24 cellular contexts compared by ENCODE assay signal in genomic region chr15:45594835-45595530, GRCh38. TPM values are rescaled to one million over a fixed set of nuclear protein-coding genes. Genes with fewer than 3 reads are reported as not detected.
A peak's percentile ranks its signal among the peaks of the same experiment; 100 is the strongest.
DNase-seq lines count a peak whose midpoint lies in the region; ATAC-seq and TF ChIP-seq lines count a peak whose summit lies in the region.
"Had no signal": no experiment of that assay in that cellular context is flagged by ENCODE, and none has a peak within 500 bp of the region (broad histone marks: within the 10 kb centered on the region; RNA-seq: fewer than 3 reads in every experiment).

No MANE protein-coding gene starts in this region.

- peak overlapping the region; percentile 74 for H3K27ac ChIP-seq in HCT116 (ENCODE audit: low read depth, low read length)
- H3K27ac ChIP-seq in PC-3 (ENCODE audit: low read length) = peak overlapping the region; percentile 44
- H3K27ac ChIP-seq in esophagus muscularis mucosa (replicated peaks in 1 of 4) = no peak overlapping the region
- H3K27ac ChIP-seq: PC-9 had no signal

- DNase-seq in HCT116 (ENCODE audit: low read depth, low spot score) (peak; percentile 39), PC-3 (peak; percentile 52), esophagus muscularis mucosa (ENCODE audit: extremely low spot score) (peak; percentile 26), NOMO-1 (lab: John Stamatoyannopoulos, UW; ENCODE audit: unreplicated experiment in 2 of 2) (no peak)
- no peak for DNase-seq in stimulated activated naive CD8-positive, alpha-beta T cell treated with anti-CD3 and anti-CD28 coated beads, Interleukin-15, amount 100 ng/mL, for 72 hours
- no peak for DNase-seq in activated naive CD8-positive, alpha-beta T cell treated with anti-CD3 and anti-CD28 coated beads for 36 hours
- DNase-seq: CD4-positive, CD25-positive, alpha-beta regulatory T cell; DMS 273 treated with DMSO at 0.1 percent for 48 hours; DND-41; Kasumi-1; MM.1S; NCI-H1048; NCI-H1417 treated with DMSO at 0.1 percent for 48 hours; NCI-H187 treated with DMSO at 0.1 percent for 48 hours; NCI-H2107; NCI-H446 treated with DMSO at 0.1 percent for 48 hours; NCI-H526 treated with DMSO at 0.1 percent for 48 hours; PC-9; SIG-M5; SK-N-SH had no signal

- H2AFZ ChIP-seq in HCT116 (ENCODE audit: low read depth, low read length, poor library complexity, severe bottlenecking) (no peak overlapping the region), PC-3 (ENCODE audit: low read length) (no peak overlapping the region)
- H2AFZ ChIP-seq: GM23338, PC-9 had no signal

- WGBS in esophagus muscularis mucosa = 87% methylated on average over 2 of the region's 2 CpGs

- TF ChIP-seq EP300 in esophagus muscularis mucosa (IDR thresholded peaks at IDR 0.05) = no peak

- intact Hi-C loops in HCT116 (cut with micrococcal nuclease) (no loop called here), PC-3 (cut with micrococcal nuclease) (no loop called here), esophagus muscularis mucosa (cut with DNase I) (no loop called here)

- TF ChIP-seq CTCF in HCT116 (IDR thresholded peaks at IDR 0.05 in 2 of 3, conservative IDR thresholded peaks at IDR 0.05 in 1 of 3; ENCODE audit: borderline replicate concordance in 1 of 3, insufficient read depth in 1 of 3, low read depth in 2 of 3, low read length in 2 of 3) (no peak), PC-3 (conservative IDR thresholded peaks at IDR 0.05; ENCODE audit: low read depth, low read length) (no peak), esophagus muscularis mucosa (IDR thresholded peaks at IDR 0.05) (no peak)

- H3K4me3 ChIP-seq in HCT116 (replicated peaks in 1 of 2; ENCODE audit: low read depth in 1 of 2, low read length in 2 of 2) (0 out of 4 replicates have a peak overlapping the region, but pooled peaks of 1 of the 2 experiments have one; percentile 2), PC-3 (ENCODE audit: low read length) (no peak overlapping the region), esophagus muscularis mucosa (no peak overlapping the region)
- H3K4me3 ChIP-seq: GM12878, GM23338, HAP-1, PC-9 had no signal

- no peak overlapping the region for H3K4me3 Mint-ChIP-seq in stimulated activated naive CD8-positive, alpha-beta T cell treated with anti-CD3 and anti-CD28 coated beads, Interleukin-15, amount 100 ng/mL, for 72 hours
- no peak overlapping the region for H3K4me3 Mint-ChIP-seq in activated naive CD8-positive, alpha-beta T cell treated with anti-CD3 and anti-CD28 coated beads for 36 hours
- H3K4me3 Mint-ChIP-seq: CD4-positive, CD25-positive, alpha-beta regulatory T cell; GM23338 had no signal

- ATAC-seq in HCT116 (peak; percentile 79), PC-3 (peak; percentile 66), GM18867 (IDR thresholded peaks at IDR 0.05; ENCODE audit: unreplicated experiment) (no peak)
- no peak for ATAC-seq in stimulated activated naive CD8-positive, alpha-beta T cell treated with anti-CD3 and anti-CD28 coated beads, Interleukin-15, amount 100 ng/mL, for 72 hours
- ATAC-seq: GM12878, GM23338 had no signal

- no peaks in the 10 kb centered on the region for H3F3A ChIP-seq in PC-3 (ENCODE audit: low read length, unreplicated experiment)

- no peaks in the 10 kb centered on the region for H3K27me3 Mint-ChIP-seq in stimulated activated naive CD8-positive, alpha-beta T cell treated with anti-CD3 and anti-CD28 coated beads, Interleukin-15, amount 100 ng/mL, for 72 hours
- H3K27me3 Mint-ChIP-seq in activated naive CD8-positive, alpha-beta T cell treated with anti-CD3 and anti-CD28 coated beads for 36 hours = no peaks in the 10 kb centered on the region
- H3K27me3 Mint-ChIP-seq: CD4-positive, CD25-positive, alpha-beta regulatory T cell had no signal

- H3K9me2 ChIP-seq in HCT116 (ENCODE audit: insufficient read depth) = no peaks in the 10 kb centered on the region
- no peaks in the 10 kb centered on the region for H3K9me2 ChIP-seq in PC-3 (replicated peaks; ENCODE audit: low read length)
- H3K9me2 ChIP-seq: SK-N-SH had no signal

- H3K9ac ChIP-seq in HCT116 (ENCODE audit: low read length) (no peak overlapping the region), PC-3 (ENCODE audit: low read length) (no peak overlapping the region)
- H3K9ac ChIP-seq: SK-N-SH had no signal

- no peak for TF ChIP-seq RAD21 in HCT116 (IDR thresholded peaks at IDR 0.05; ENCODE audit: low read depth)

- H3K4me1 Mint-ChIP-seq in stimulated activated naive CD8-positive, alpha-beta T cell treated with anti-CD3 and anti-CD28 coated beads, Interleukin-15, amount 100 ng/mL, for 72 hours = no peaks in the 10 kb centered on the region
- H3K4me1 Mint-ChIP-seq in activated naive CD8-positive, alpha-beta T cell treated with anti-CD3 and anti-CD28 coated beads for 36 hours = peaks cover 16% of the 10 kb centered on the region
- H3K4me1 Mint-ChIP-seq: GM23338 had no signal

- TF ChIP-seq POLR2A in HCT116 (IDR thresholded peaks at IDR 0.05; ENCODE audit: borderline replicate concordance, extremely low read depth, insufficient read depth, insufficient read length) (no peak), esophagus muscularis mucosa (IDR thresholded peaks at IDR 0.05; ENCODE audit: low read depth) (no peak)

- CTCF ChIA-PET in HCT116 (lab: Charles Lee) = interaction anchor here (1.0 to 1.5 kb wide), 3 partner anchors 17 to 137 kb away, joined by 5 to 8 read pairs (median 6); no protein-coding TSS in a partner anchor
- CTCF ChIA-PET in PC-3 (lab: Charles Lee) = interaction anchor here (0.6 kb wide), 1 partner anchor 17 kb away, joined by 4 read pairs; no protein-coding TSS in a partner anchor

- H3K79me2 ChIP-seq in HCT116 (ENCODE audit: insufficient read depth, low read length) (peaks cover 58% of the 10 kb centered on the region), PC-3 (ENCODE audit: low read length) (peaks cover 43% of the 10 kb centered on the region)

- H3K9me3 Mint-ChIP-seq in stimulated activated naive CD8-positive, alpha-beta T cell treated with anti-CD3 and anti-CD28 coated beads, Interleukin-15, amount 100 ng/mL, for 72 hours = no peaks in the 10 kb centered on the region
- H3K9me3 Mint-ChIP-seq in activated naive CD8-positive, alpha-beta T cell treated with anti-CD3 and anti-CD28 coated beads for 36 hours = peaks cover 2% of the 10 kb centered on the region

- H3K9me3 ChIP-seq in HCT116 (ENCODE audit: control insufficient read depth in 1 of 2, insufficient read depth in 1 of 2, low read depth in 1 of 2, low read length in 2 of 2) (no peaks in the 10 kb centered on the region), PC-3 (ENCODE audit: low read length) (no peaks in the 10 kb centered on the region), esophagus muscularis mucosa (no peaks in the 10 kb centered on the region)
- H3K9me3 ChIP-seq: HAP-1, SK-N-SH had no signal

- H3K36me3 ChIP-seq in HCT116 (ENCODE audit: control insufficient read depth in 1 of 2, insufficient read depth in 2 of 2, low read length in 2 of 2) = peaks cover 2 to 10% of the 10 kb centered on the region in 2 experiments
- no peaks in the 10 kb centered on the region for H3K36me3 ChIP-seq in PC-3 (ENCODE audit: low read depth, low read length)
- peaks cover 0 to 36% (median 27%) of the 10 kb centered on the region in 4 donors for H3K36me3 ChIP-seq in esophagus muscularis mucosa

- POLR2A ChIA-PET in HCT116 (lab: Charles Lee) = interaction anchor here (1.4 kb wide), 1 partner anchor 8 kb away, joined by 3 read pairs; the partner anchor contains the start of gene BLOC1S6
- POLR2A ChIA-PET in PC-3 (lab: Charles Lee; ENCODE audit: unreplicated experiment) = no interaction called here

- H3K27me3 ChIP-seq in HCT116 (ENCODE audit: insufficient read depth, low read length) (no peaks in the 10 kb centered on the region), PC-3 (ENCODE audit: low read length) (no peaks in the 10 kb centered on the region), esophagus muscularis mucosa (no peaks in the 10 kb centered on the region)

- BruUV-seq in HCT116 (replicated peaks; lab: Mats Ljungman, UMichigan) = no TSS peak
- no TSS peak for BruUV-seq in PC-3 (replicated peaks; lab: Mats Ljungman, UMichigan)

- H3K27ac Mint-ChIP-seq in stimulated activated naive CD8-positive, alpha-beta T cell treated with anti-CD3 and anti-CD28 coated beads, Interleukin-15, amount 100 ng/mL, for 72 hours = peak overlapping the region; percentile 40 to 59
- no peak overlapping the region for H3K27ac Mint-ChIP-seq in activated naive CD8-positive, alpha-beta T cell treated with anti-CD3 and anti-CD28 coated beads for 36 hours
- H3K27ac Mint-ChIP-seq: CD4-positive, CD25-positive, alpha-beta regulatory T cell; GM23338 had no signal

- RAD21 ChIA-PET in HCT116 (lab: Charles Lee; ENCODE audit: low non-redundant PET in 1 of 2, low total read pairs in 2 of 2, uncharacterized antibody in 2 of 2, unreplicated experiment in 2 of 2) = no interaction called here

- H4K20me1 ChIP-seq in HCT116 (ENCODE audit: insufficient read depth) = no peaks in the 10 kb centered on the region
- H4K20me1 ChIP-seq in PC-3 (ENCODE audit: low read length) = no peaks in the 10 kb centered on the region

- H3K4me1 ChIP-seq in HCT116 (ENCODE audit: control insufficient read depth in 1 of 2, insufficient read depth in 2 of 2, low read length in 2 of 2) (peaks cover 12 to 15% of the 10 kb centered on the region in 2 experiments; a peak in 3 of 4 replicates), PC-3 (ENCODE audit: insufficient read depth, low read length) (peaks cover 24% of the 10 kb centered on the region), esophagus muscularis mucosa (peaks cover 7 to 37% (median 28%) of the 10 kb centered on the region in 4 donors)
- H3K4me1 ChIP-seq: HAP-1 had no signal

- H3K4me2 ChIP-seq in HCT116 (ENCODE audit: low read length) (peak overlapping the region; percentile 46), PC-3 (ENCODE audit: low read length) (peak overlapping the region; percentile 57)
- H3K4me2 ChIP-seq: GM23338, PC-9, SK-N-SH had no signal

- peaks cover 38% of the 10 kb centered on the region for H3K36me3 Mint-ChIP-seq in activated naive CD8-positive, alpha-beta T cell treated with anti-CD3 and anti-CD28 coated beads for 36 hours

TF ChIP-seq in HCT116, 20 proteins besides CTCF, POLR2A, EP300 and RAD21 (continues in another document):
- TF ChIP-seq YY1 (IDR thresholded peaks at IDR 0.05; ENCODE audit: extremely low read depth, insufficient replicate concordance, low read depth, low read length) = no peak
- peak; percentile 20; the same call in 1 of the 2 replicates for TF ChIP-seq FOSL1 (IDR thresholded peaks at IDR 0.05; ENCODE audit: low read depth)
- TF ChIP-seq POLR2AphosphoS5 (IDR thresholded peaks at IDR 0.05; ENCODE audit: low read depth, low read length) = no peak
- no peak for TF ChIP-seq ELF1 (IDR thresholded peaks at IDR 0.05; ENCODE audit: borderline replicate concordance, low read depth)
- peak; percentile 21; the same call in 1 of the 2 replicates for TF ChIP-seq JUND (IDR thresholded peaks at IDR 0.05)

RNA-seq across cellular contexts. Expression of gene BLOC1S6, which starts 7.8 kb away (rescaled TPM):
- 40.7 TPM for total RNA-seq in HCT116 (2021; ENCODE audit: unreplicated experiment)
- polyA plus RNA-seq in HCT116 (2012) = 19.4 and 21.9 TPM in 2 replicates
- total RNA-seq in PC-3 (2014; rRNA removed) = 28.6 and 40.1 TPM in 2 replicates
- total RNA-seq in esophagus muscularis mucosa = 10 to 100 TPM; 37.5 to 58.1 (median 49.2) TPM
- 10 to 100 TPM; 49.2 to 49.7 TPM for total RNA-seq in activated naive CD8-positive, alpha-beta T cell treated with anti-CD3 and anti-CD28 coated beads for 36 hours

RNA-seq across cellular contexts. Expression of gene SQOR, which starts 39.8 kb away (rescaled TPM):
- total RNA-seq in HCT116 (2021; ENCODE audit: unreplicated experiment) = 17.6 TPM
- polyA plus RNA-seq in HCT116 (2012) = 17.7 and 20.7 TPM in 2 replicates
- 86.1 and 99.0 TPM in 2 replicates for total RNA-seq in PC-3 (2014; rRNA removed)
- total RNA-seq in esophagus muscularis mucosa = 10 to 100 TPM; 49.8 to 80.4 (median 67.8) TPM
- 10 to 100 TPM; 54.6 to 57.0 TPM for total RNA-seq in activated naive CD8-positive, alpha-beta T cell treated with anti-CD3 and anti-CD28 coated beads for 36 hours
- total RNA-seq: GM23338 had no signal

Comparison
In these comparisons a context has a peak if more than half of its experiments do, and no peak if none do; other contexts are left out.
1. ATAC-seq: peak in HCT116 (single experiment) and PC-3 (single experiment); none in stimulated activated naive CD8-positive, alpha-beta T cell treated with anti-CD3 and anti-CD28 coated beads, Interleukin-15, amount 100 ng/mL, for 72 hours (single experiment) and GM18867 (single experiment).
2. DNase-seq: peak in HCT116 (single experiment), PC-3 (single experiment) and esophagus muscularis mucosa (single experiment); none in stimulated activated naive CD8-positive, alpha-beta T cell treated with anti-CD3 and anti-CD28 coated beads, Interleukin-15, amount 100 ng/mL, for 72 hours (0 of 2), NOMO-1 (0 of 2) and activated naive CD8-positive, alpha-beta T cell treated with anti-CD3 and anti-CD28 coated beads for 36 hours (single experiment).
3. H3K27ac ChIP-seq: peak in HCT116 (single experiment) and PC-3 (single experiment); none in esophagus muscularis mucosa (0 of 4).